8 cellular contexts compared by ENCODE assay signal in genomic region chr14:95313707-95314106, GRCh38. TPM values are rescaled to one million over a fixed set of nuclear protein-coding genes. Genes with fewer than 3 reads are reported as not detected.
DNase-seq lines count a peak whose midpoint lies in the region; ATAC-seq and TF ChIP-seq lines count a peak whose summit lies in the region.

No MANE protein-coding gene starts in this region.

- CTCF ChIA-PET in HEK293T (lab: Yijun Ruan, JAX): no interaction called here

- POLR2A ChIA-PET in HEK293T (lab: Yijun Ruan, JAX): no interaction called here

- intact Hi-C loops in posterior cingulate gyrus (cut with DNase I): loop anchor here (10.0 kb wide), 1 partner anchor 159 kb away; the partner anchor contains the start of gene DICER1

- no peak overlapping the region for H3K4me3 ChIP-seq in fibroblast of the aortic adventitia (ENCODE audit: low read depth, low read length)

- TF ChIP-seq CTCF in fibroblast of the aortic adventitia (IDR thresholded peaks at IDR 0.05; ENCODE audit: insufficient read depth, low read length): no peak

- DNase-seq in EL (peak; percentile 41), RPMI8226 (peak; percentile 63), fibroblast of the aortic adventitia (ENCODE audit: low read depth) (peak; percentile 62), posterior cingulate gyrus (peak in 6 of 10 donors; percentile 38 to 95 (median 71)), HEK293T (ENCODE audit: extremely low spot score) (no peak), ecto neural progenitor cell (ENCODE audit: low spot score) (no peak)

- ATAC-seq in GM21515 (IDR thresholded peaks at IDR 0.05; ENCODE audit: unreplicated experiment) (no peak), HG02981 (IDR thresholded peaks at IDR 0.05; ENCODE audit: unreplicated experiment) (no peak)

TF ChIP-seq in HEK293T, 16 proteins besides CTCF, POLR2A, EP300 and RAD21:
- no peak for TF ChIP-seq ARNT (IDR thresholded peaks at IDR 0.05)
TF ChIP-seq in HEK293T: peak in this region for 0.

RNA-seq across cellular contexts. Expression of gene CLMN, which starts 6.0 kb away (rescaled TPM):
- total RNA-seq in fibroblast of the aortic adventitia (ENCODE audit: low replicate concordance): 0.36 and 1.8 TPM in 2 replicates

Comparison
In these comparisons a context has a peak if more than half of its experiments do, and no peak if none do; other contexts are left out.
1. DNase-seq: peak in EL (single experiment), RPMI8226 (single experiment), fibroblast of the aortic adventitia (single experiment) and posterior cingulate gyrus (6 of 10); none in HEK293T (single experiment) and ecto neural progenitor cell (single experiment).